In the genomic region with DNA sequence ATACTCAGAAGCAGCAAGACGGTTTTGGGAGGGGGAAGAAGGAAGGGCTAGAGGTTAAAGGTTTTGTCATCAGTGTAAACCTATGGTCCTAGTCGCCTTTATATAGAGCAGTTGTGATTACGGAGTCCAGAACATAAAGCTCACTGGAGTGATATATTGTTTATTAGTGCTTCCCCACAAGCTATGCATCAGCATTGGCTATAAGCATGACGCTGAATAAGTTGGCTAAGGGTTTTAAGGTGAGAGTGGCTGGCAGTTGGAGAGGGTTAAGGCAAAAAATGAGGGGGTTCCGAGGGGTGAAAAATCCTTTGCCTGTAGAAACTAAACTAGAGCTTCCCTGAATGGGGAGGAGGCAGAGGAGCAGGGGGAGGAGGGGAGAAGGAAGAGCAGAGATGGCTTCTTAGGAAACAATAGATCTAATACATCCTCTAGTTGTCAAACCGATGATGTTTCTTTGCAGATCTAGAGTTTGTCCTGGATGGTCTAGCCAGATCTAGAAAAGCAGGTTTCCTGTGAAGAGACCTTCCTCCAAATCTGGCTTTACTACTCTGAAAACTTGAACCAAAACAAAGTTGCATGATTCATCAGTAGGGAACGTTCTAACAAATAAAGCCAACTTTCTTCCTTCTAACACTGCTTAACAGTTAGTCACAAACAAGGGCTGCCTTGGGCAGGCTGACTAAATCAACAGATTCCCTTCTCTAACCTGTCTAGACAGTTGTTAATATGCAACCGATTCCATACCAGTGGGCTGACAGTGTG, we compare ENCODE assay signal across 8 cellular contexts. TPM values are rescaled to one million over a fixed set of nuclear protein-coding genes. Genes with fewer than 3 reads are reported as not detected.
DNase-seq lines count a peak whose midpoint lies in the region; ATAC-seq lines count a peak whose summit lies in the region.

No MANE protein-coding gene starts in this region.

- in situ Hi-C loops in Caki2 (cut with HindIII; ENCODE audit: low pct_unique_long_range_greater_than_20kb, low sequenced_read_pairs), result no loop called here

- DNase-seq in Caki2 (ENCODE audit: low read depth) (peak; percentile 89), LHCN-M2 (ENCODE audit: low read depth) (peak; percentile 90), amniotic epithelial cell (ENCODE audit: low read depth) (peak; percentile 89), right cardiac atrium (peak in 1 of 3 donors; percentile 68), renal cortical epithelial cell (ENCODE audit: low read depth) (peak; percentile 99)

- no peaks in the 10 kb centered on the region for H3K9me3 ChIP-seq in right cardiac atrium (ENCODE audit: control insufficient read depth, low read length)

- intact Hi-C loops in right cardiac atrium (cut with DNase I), result loop anchor here in 3 of 4 donors (5.0 to 10.0 kb wide), 4 partner anchors 81 to 312 kb away; no protein-coding TSS in a partner anchor

- peak overlapping the region; percentile 97 for H3K27ac ChIP-seq in right cardiac atrium (ENCODE audit: low read length)

- peak overlapping the region; percentile 97 for H3K4me3 ChIP-seq in right cardiac atrium (ENCODE audit: low read length)

- H3K27me3 ChIP-seq in right cardiac atrium (ENCODE audit: control insufficient read depth, insufficient read depth), result no peaks in the 10 kb centered on the region

- WGBS in right cardiac atrium, result 25% methylated on average over 8 of the region's 8 CpGs

- peaks cover 10% of the 10 kb centered on the region for H3K4me1 ChIP-seq in right cardiac atrium (ENCODE audit: control insufficient read depth, insufficient read depth, low read length)

- ATAC-seq in right cardiac atrium, result peak; percentile 20 to 27
- ATAC-seq in HG03460 (IDR thresholded peaks at IDR 0.05; ENCODE audit: unreplicated experiment), result no peak
- no peak for ATAC-seq in GM21423 (IDR thresholded peaks at IDR 0.05; ENCODE audit: unreplicated experiment)
- no peak for ATAC-seq in GM19455 (IDR thresholded peaks at IDR 0.05; ENCODE audit: unreplicated experiment)

RNA-seq across cellular contexts. Expression of gene KLF7, which starts 2.5 kb away (rescaled TPM):
- total RNA-seq in Caki2 (2014; rRNA removed; shearing (Covaris generic); ENCODE audit: low replicate concordance), result 5.5 and 8.1 TPM in 2 replicates
- total RNA-seq in LHCN-M2 (2014; rRNA removed) (11.4 and 11.6 TPM in 2 replicates), right cardiac atrium (10 to 100 TPM; 18.2 to 35.6 (median 27.0) TPM), renal cortical epithelial cell (16.8 and 31.5 TPM in 2 replicates)
- 8.2 TPM for polyA plus RNA-seq in LHCN-M2 (2012)
- 6.0 TPM for polyA plus RNA-seq in right cardiac atrium

Comparison
In these comparisons a context has a peak if more than half of its experiments do, and no peak if none do; other contexts are left out.
1. ATAC-seq: peak in right cardiac atrium (2 of 2); none in HG03460 (single experiment), GM21423 (single experiment) and GM19455 (single experiment).